In the genomic region with DNA sequence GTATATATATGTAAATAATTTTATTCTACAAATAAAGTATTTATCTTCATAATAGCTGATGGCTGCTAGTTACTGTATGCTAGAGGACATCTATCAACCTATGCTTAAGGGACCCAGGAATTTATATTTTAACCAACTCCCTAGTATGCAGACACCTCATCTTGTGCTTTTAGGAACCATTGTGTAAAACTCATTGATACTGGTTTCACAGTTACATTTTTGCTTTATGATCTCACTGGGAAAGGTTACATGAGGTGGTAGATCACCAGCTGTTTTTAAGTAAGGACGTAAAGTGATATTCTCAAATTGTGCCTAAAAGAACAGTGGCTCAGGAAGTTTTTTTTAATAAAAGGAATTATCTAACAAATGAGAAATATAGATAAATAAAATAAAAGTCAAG, we compare ENCODE assay signal across 1 cellular context.
A peak's percentile ranks its signal among the peaks of the same experiment; 100 is the strongest.
TF ChIP-seq lines count a peak whose summit lies in the region.

No MANE protein-coding gene starts in this region.

TF ChIP-seq in A549, 52 proteins besides CTCF, POLR2A, EP300 and RAD21 (continued from another document):
- no peak for TF ChIP-seq USF2 (IDR thresholded peaks at IDR 0.05)
- TF ChIP-seq, protein P1, sequence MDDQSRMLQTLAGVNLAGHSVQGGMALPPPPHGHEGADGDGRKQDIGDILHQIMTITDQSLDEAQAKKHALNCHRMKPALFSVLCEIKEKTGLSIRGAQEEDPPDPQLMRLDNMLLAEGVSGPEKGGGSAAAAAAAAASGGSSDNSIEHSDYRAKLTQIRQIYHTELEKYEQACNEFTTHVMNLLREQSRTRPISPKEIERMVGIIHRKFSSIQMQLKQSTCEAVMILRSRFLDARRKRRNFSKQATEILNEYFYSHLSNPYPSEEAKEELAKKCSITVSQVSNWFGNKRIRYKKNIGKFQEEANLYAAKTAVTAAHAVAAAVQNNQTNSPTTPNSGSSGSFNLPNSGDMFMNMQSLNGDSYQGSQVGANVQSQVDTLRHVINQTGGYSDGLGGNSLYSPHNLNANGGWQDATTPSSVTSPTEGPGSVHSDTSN (IDR thresholded peaks at IDR 0.05): no peak
- TF ChIP-seq ZSCAN20 (CRISPR knock-in tag; IDR thresholded peaks at IDR 0.05): 0 out of 2 replicates have a peak, but pooled peaks have one; percentile 52
- no peak for TF ChIP-seq HOXA7 (CRISPR knock-in tag; IDR thresholded peaks at IDR 0.05)
- TF ChIP-seq, protein P2, sequence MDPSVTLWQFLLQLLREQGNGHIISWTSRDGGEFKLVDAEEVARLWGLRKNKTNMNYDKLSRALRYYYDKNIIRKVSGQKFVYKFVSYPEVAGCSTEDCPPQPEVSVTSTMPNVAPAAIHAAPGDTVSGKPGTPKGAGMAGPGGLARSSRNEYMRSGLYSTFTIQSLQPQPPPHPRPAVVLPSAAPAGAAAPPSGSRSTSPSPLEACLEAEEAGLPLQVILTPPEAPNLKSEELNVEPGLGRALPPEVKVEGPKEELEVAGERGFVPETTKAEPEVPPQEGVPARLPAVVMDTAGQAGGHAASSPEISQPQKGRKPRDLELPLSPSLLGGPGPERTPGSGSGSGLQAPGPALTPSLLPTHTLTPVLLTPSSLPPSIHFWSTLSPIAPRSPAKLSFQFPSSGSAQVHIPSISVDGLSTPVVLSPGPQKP (IDR thresholded peaks at IDR 0.05; ENCODE audit: low read depth, low read length): no peak
- TF ChIP-seq GATA3 (IDR thresholded peaks at IDR 0.05; ENCODE audit: borderline replicate concordance): no peak
- TF ChIP-seq ZNF302 (CRISPR knock-in tag; IDR thresholded peaks at IDR 0.05): no peak
- TF ChIP-seq, protein P3, sequence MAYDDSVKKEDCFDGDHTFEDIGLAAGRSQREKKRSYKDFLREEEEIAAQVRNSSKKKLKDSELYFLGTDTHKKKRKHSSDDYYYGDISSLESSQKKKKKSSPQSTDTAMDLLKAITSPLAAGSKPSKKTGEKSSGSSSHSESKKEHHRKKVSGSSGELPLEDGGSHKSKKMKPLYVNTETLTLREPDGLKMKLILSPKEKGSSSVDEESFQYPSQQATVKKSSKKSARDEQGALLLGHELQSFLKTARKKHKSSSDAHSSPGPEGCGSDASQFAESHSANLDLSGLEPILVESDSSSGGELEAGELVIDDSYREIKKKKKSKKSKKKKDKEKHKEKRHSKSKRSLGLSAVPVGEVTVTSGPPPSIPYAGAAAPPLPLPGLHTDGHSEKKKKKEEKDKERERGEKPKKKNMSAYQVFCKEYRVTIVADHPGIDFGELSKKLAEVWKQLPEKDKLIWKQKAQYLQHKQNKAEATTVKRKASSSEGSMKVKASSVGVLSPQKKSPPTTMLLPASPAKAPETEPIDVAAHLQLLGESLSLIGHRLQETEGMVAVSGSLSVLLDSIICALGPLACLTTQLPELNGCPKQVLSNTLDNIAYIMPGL (CRISPR knock-in tag; IDR thresholded peaks at IDR 0.05; ENCODE audit: borderline replicate concordance): no peak
- 0 out of 2 replicates have a peak, but pooled peaks have one; percentile 5 for TF ChIP-seq JUNB (IDR thresholded peaks at IDR 0.05)
- peak; percentile 60; the same call in 1 of the 2 replicates for TF ChIP-seq ATOH8 (CRISPR knock-in tag; IDR thresholded peaks at IDR 0.05; ENCODE audit: low read depth)
- TF ChIP-seq HDAC2 (IDR thresholded peaks at IDR 0.05): no peak
- TF ChIP-seq ESRRA (IDR thresholded peaks at IDR 0.05; ENCODE audit: borderline replicate concordance, low read length): no peak
- TF ChIP-seq ZC3H11A (IDR thresholded peaks at IDR 0.05): no peak
